Comparison of ENCODE assay signal across 15 cellular contexts in the genomic region with DNA sequence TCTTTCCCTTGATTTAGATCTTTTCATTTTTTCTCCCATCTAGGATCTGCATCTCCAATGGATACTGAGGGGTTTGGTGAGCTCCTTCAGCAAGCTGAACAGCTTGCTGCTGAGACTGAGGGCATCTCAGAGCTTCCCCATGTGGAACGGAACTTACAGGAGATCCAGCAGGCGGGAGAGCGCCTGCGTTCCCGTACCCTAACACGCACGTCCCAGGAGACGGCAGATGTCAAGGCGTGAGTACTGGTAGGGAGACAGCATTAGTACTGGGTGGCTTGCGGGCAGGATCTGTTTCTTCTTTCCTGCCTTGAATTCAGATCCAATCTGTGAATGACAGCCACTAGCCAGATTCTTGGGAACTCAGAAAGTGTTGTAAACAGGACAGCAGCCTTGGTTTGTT. TPM values are rescaled to one million over a fixed set of nuclear protein-coding genes. Genes with fewer than 3 reads are reported as not detected.
DNase-seq lines count a peak whose midpoint lies in the region; ATAC-seq and TF ChIP-seq lines count a peak whose summit lies in the region.
"Had no signal": no experiment of that assay in that cellular context is flagged by ENCODE, and none has a peak within 500 bp of the region (broad histone marks: within the 10 kb centered on the region; RNA-seq: fewer than 3 reads in every experiment).

No MANE protein-coding gene starts in this region.

- TF ChIP-seq POLR2A in heart left ventricle (IDR thresholded peaks at IDR 0.05) (no peak), adrenal gland (IDR thresholded peaks at IDR 0.05) (no peak)

- peak overlapping the region; percentile 69 for H3K27ac Mint-ChIP-seq in osteocyte (ENCODE audit: unreplicated experiment)
- H3K27ac Mint-ChIP-seq in activated CD8-positive, alpha-beta memory T cell treated with anti-CD3 and anti-CD28 coated beads, Interleukin-2, amount 10 ng/mL, durations not matched to agents 7 days and 5 days: no peak overlapping the region

- H3K4me3 ChIP-seq in left ventricle myocardium inferior: no peak overlapping the region
- H3K4me3 ChIP-seq in heart left ventricle: no peak overlapping the region
- H3K4me3 ChIP-seq in coronary artery: no peak overlapping the region
- no peak overlapping the region for H3K4me3 ChIP-seq in upper lobe of right lung
- no peak overlapping the region for H3K4me3 ChIP-seq in adrenal gland

- intact Hi-C loops in left ventricle myocardium inferior (cut with micrococcal nuclease) (no loop called here), heart left ventricle (cut with DNase I) (no loop called here), upper lobe of right lung (cut with DNase I) (no loop called here), adrenal gland (cut with DNase I) (no loop called here)

- H3K9me3 Mint-ChIP-seq in osteocyte (ENCODE audit: unreplicated experiment): no peaks in the 10 kb centered on the region
- no peaks in the 10 kb centered on the region for H3K9me3 Mint-ChIP-seq in activated CD8-positive, alpha-beta memory T cell treated with anti-CD3 and anti-CD28 coated beads, Interleukin-2, amount 10 ng/mL, durations not matched to agents 7 days and 5 days (ENCODE audit: low read depth)
- H3K9me3 Mint-ChIP-seq: activated naive CD8-positive, alpha-beta T cell treated with anti-CD3 and anti-CD28 coated beads for 36 hours; activated T-cell treated with anti-CD3 and anti-CD28 coated beads, Interleukin-2, amount 50 U/mL, for 24 hours; CD14-positive monocyte had no signal

- ATAC-seq in heart left ventricle (no peak), upper lobe of right lung (no peak)
- ATAC-seq in activated CD8-positive, alpha-beta memory T cell treated with anti-CD3 and anti-CD28 coated beads, Interleukin-2, amount 10 ng/mL, durations not matched to agents 7 days and 5 days: no peak

- DNase-seq in left ventricle myocardium inferior: no peak
- DNase-seq in heart left ventricle: no peak
- DNase-seq in coronary artery (ENCODE audit: low spot score): no peak
- no peak for DNase-seq in osteocyte (ENCODE audit: extremely low spot score, unreplicated experiment)
- no peak for DNase-seq in upper lobe of right lung
- DNase-seq in UCSD-AML1 (lab: John Stamatoyannopoulos, UW; ENCODE audit: unreplicated experiment): no peak
- DNase-seq in activated CD8-positive, alpha-beta memory T cell treated with anti-CD3 and anti-CD28 coated beads, Interleukin-2, amount 10 ng/mL, durations not matched to agents 7 days and 5 days: no peak
- DNase-seq in adrenal gland: no peak
- DNase-seq: activated CD4-positive, alpha-beta T cell treated with anti-CD3 and anti-CD28 coated beads, Interleukin-2, amount 50 U/mL, for 4 hours; activated naive CD8-positive, alpha-beta T cell treated with anti-CD3 and anti-CD28 coated beads for 36 hours; activated T-cell treated with anti-CD3 and anti-CD28 coated beads, Interleukin-2, amount 50 U/mL, for 24 hours; NCI-H2029; NCI-H526; stimulated activated CD4-positive, alpha-beta T cell treated with anti-CD3 and anti-CD28 coated beads, Interleukin-2, amount 100 ng/mL, for 24 hours had no signal

- H3K4me1 Mint-ChIP-seq in osteocyte (ENCODE audit: unreplicated experiment): peaks cover 74% of the 10 kb centered on the region
- H3K4me1 Mint-ChIP-seq in activated CD8-positive, alpha-beta memory T cell treated with anti-CD3 and anti-CD28 coated beads, Interleukin-2, amount 10 ng/mL, durations not matched to agents 7 days and 5 days: peaks cover 9% of the 10 kb centered on the region

- no peaks in the 10 kb centered on the region for H3K27me3 Mint-ChIP-seq in osteocyte (ENCODE audit: unreplicated experiment)
- no peaks in the 10 kb centered on the region for H3K27me3 Mint-ChIP-seq in activated CD8-positive, alpha-beta memory T cell treated with anti-CD3 and anti-CD28 coated beads, Interleukin-2, amount 10 ng/mL, durations not matched to agents 7 days and 5 days
- H3K27me3 Mint-ChIP-seq: activated naive CD8-positive, alpha-beta T cell treated with anti-CD3 and anti-CD28 coated beads for 36 hours; activated T-cell treated with anti-CD3 and anti-CD28 coated beads, Interleukin-2, amount 50 U/mL, for 24 hours had no signal

- H3K9me3 ChIP-seq in left ventricle myocardium inferior (replicated peaks) (no peaks in the 10 kb centered on the region), heart left ventricle (no peaks in the 10 kb centered on the region), upper lobe of right lung (no peaks in the 10 kb centered on the region), adrenal gland (replicated peaks in 1 of 3) (no peaks in the 10 kb centered on the region)

- H3K36me3 ChIP-seq in left ventricle myocardium inferior: no peaks in the 10 kb centered on the region
- peaks cover 0 to 29% (median 0%) of the 10 kb centered on the region in 9 donors for H3K36me3 ChIP-seq in heart left ventricle
- no peaks in the 10 kb centered on the region for H3K36me3 ChIP-seq in upper lobe of right lung
- H3K36me3 ChIP-seq in adrenal gland (replicated peaks in 1 of 2): no peaks in the 10 kb centered on the region

- H3K27ac ChIP-seq in left ventricle myocardium inferior (replicated peaks) (peak overlapping the region; percentile 63), heart left ventricle (peak overlapping the region in 1 of 12 donors; percentile 9), coronary artery (peak overlapping the region; percentile 24 to 57), upper lobe of right lung (peak overlapping the region; percentile 0), adrenal gland (peak overlapping the region in 2 of 5 donors; percentile 31 to 41)

- WGBS in heart left ventricle, 4 donors: 82 to 92% (median 90%) methylated on average over 10 of the region's 10 CpGs
- WGBS in adrenal gland, 4 donors: 96 to 97% (median 96%) methylated on average over 10 of the region's 10 CpGs

- H3K36me3 Mint-ChIP-seq in osteocyte (ENCODE audit: unreplicated experiment): peaks cover 5% of the 10 kb centered on the region
- peaks cover 33% of the 10 kb centered on the region for H3K36me3 Mint-ChIP-seq in activated CD8-positive, alpha-beta memory T cell treated with anti-CD3 and anti-CD28 coated beads, Interleukin-2, amount 10 ng/mL, durations not matched to agents 7 days and 5 days

- TF ChIP-seq CTCF in left ventricle myocardium inferior (IDR thresholded peaks at IDR 0.05; ENCODE audit: borderline replicate concordance) (no peak), heart left ventricle (IDR thresholded peaks at IDR 0.05) (no peak), coronary artery (IDR thresholded peaks at IDR 0.05) (no peak), osteocyte (IDR thresholded peaks at IDR 0.05) (no peak), upper lobe of right lung (IDR thresholded peaks at IDR 0.05) (no peak), adrenal gland (IDR thresholded peaks at IDR 0.05) (no peak)

- no peaks in the 10 kb centered on the region for H3K27me3 ChIP-seq in left ventricle myocardium inferior (ENCODE audit: low read depth)
- H3K27me3 ChIP-seq in heart left ventricle: no peaks in the 10 kb centered on the region
- H3K27me3 ChIP-seq in upper lobe of right lung: no peaks in the 10 kb centered on the region
- no peaks in the 10 kb centered on the region for H3K27me3 ChIP-seq in adrenal gland

- peaks cover 67% of the 10 kb centered on the region for H3K4me1 ChIP-seq in left ventricle myocardium inferior
- peaks cover 0 to 64% (median 33%) of the 10 kb centered on the region in 12 donors for H3K4me1 ChIP-seq in heart left ventricle
- peaks cover 18% of the 10 kb centered on the region for H3K4me1 ChIP-seq in upper lobe of right lung
- peaks cover 37 to 56% of the 10 kb centered on the region in 2 donors for H3K4me1 ChIP-seq in adrenal gland (replicated peaks in 1 of 2)

- CTCF ChIA-PET in activated CD8-positive, alpha-beta memory T cell treated with anti-CD3 and anti-CD28 coated beads, Interleukin-2, amount 10 ng/mL, durations not matched to agents 7 days and 5 days (lab: Charles Lee): interaction anchor here (0.8 to 0.9 kb wide), 2 partner anchors 13 to 46 kb away, joined by 3 read pairs; no protein-coding TSS in a partner anchor

- no peak overlapping the region for H3K4me3 Mint-ChIP-seq in osteocyte (ENCODE audit: unreplicated experiment)
- no peak overlapping the region for H3K4me3 Mint-ChIP-seq in activated CD8-positive, alpha-beta memory T cell treated with anti-CD3 and anti-CD28 coated beads, Interleukin-2, amount 10 ng/mL, durations not matched to agents 7 days and 5 days
- H3K4me3 Mint-ChIP-seq: activated naive CD8-positive, alpha-beta T cell treated with anti-CD3 and anti-CD28 coated beads for 36 hours; activated T-cell treated with anti-CD3 and anti-CD28 coated beads, Interleukin-2, amount 50 U/mL, for 24 hours; CD14-positive monocyte had no signal

RNA-seq across cellular contexts. Expression of gene NUP93, which starts 18.3 kb away (rescaled TPM):
- total RNA-seq in left ventricle myocardium inferior (27.1 TPM), heart left ventricle (10 to 100 TPM; 21.8 to 49.0 (median 27.8) TPM), osteocyte (81.7 and 85.1 TPM in 2 replicates), upper lobe of right lung (57.2 TPM), adrenal gland (10 to 100 TPM; 29.3 to 71.1 (median 39.7) TPM)
- polyA plus RNA-seq in heart left ventricle (10 to 100 TPM; 23.7 to 28.5 TPM), adrenal gland (10 to 100 TPM; 35.8 to 65.1 (median 52.7) TPM)
- total RNA-seq in activated CD8-positive, alpha-beta memory T cell treated with anti-CD3 and anti-CD28 coated beads, Interleukin-2, amount 10 ng/mL, durations not matched to agents 7 days and 5 days: 100 to 1,000 TPM; 126 to 129 TPM
